ENCODE assay signal across 28 cellular contexts in the genomic region with DNA sequence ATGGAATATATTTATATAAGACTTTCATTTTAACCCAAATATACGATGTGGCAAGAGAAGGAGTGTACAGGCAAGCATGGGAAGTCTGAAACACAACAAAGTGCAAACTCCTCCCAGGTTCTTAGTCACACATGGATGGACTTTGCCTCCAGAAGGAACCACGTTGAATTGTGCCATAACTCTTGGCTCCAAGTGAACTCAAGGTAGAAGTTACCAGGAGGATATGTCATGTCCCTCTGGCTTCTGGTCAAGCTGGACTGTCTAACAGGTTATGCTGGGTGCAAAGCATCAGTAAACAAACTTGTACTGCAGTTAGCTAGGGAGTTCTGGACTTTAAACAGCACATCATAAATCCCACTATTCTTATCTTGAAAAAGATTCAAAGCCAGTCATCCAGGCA.
"Had no signal": no experiment of that assay in that cellular context is flagged by ENCODE, and none has a peak within 500 bp of the region (broad histone marks: within the 10 kb centered on the region; RNA-seq: fewer than 3 reads in every experiment).

No MANE protein-coding gene starts in this region.

- H3K4me1 ChIP-seq: left lung, lower lobe of right lung, pancreas, psoas muscle, right atrium auricular region, right lobe of liver, stomach, testis, thyroid gland, transverse colon, upper lobe of left lung, vagina had no signal

- H3K36me3 Mint-ChIP-seq: immature natural killer cell; naive thymus-derived CD8-positive, alpha-beta T cell; stimulated activated naive B cell treated with anti-CD40 and anti-IgM and Interleukin-4, amounts not matched to agents 10 μg/mL and 1 μg/mL and 100 μg/mL, for 72 hours had no signal

- H3K36me3 ChIP-seq: left lung, lower lobe of right lung, pancreas, right atrium auricular region, right lobe of liver, stomach, thyroid gland, transverse colon, upper lobe of left lung, vagina had no signal

- H3K27ac Mint-ChIP-seq: immature natural killer cell; naive thymus-derived CD8-positive, alpha-beta T cell; nephron; stimulated activated naive B cell treated with anti-CD40 and anti-IgM and Interleukin-4, amounts not matched to agents 10 μg/mL and 1 μg/mL and 100 μg/mL, for 72 hours had no signal

- DNase-seq: hippocampal formation; immature natural killer cell; kidney; left colon; left lung; lower lobe of right lung; mammary epithelial cell; mesenchymal stem cell; naive thymus-derived CD8-positive, alpha-beta T cell; nucleus accumbens; pancreas; posterior cingulate gyrus; psoas muscle; right lobe of liver; stimulated activated CD4-positive, alpha-beta T cell treated with anti-CD3 and anti-CD28 coated beads, Interleukin-2, amount 100 ng/mL, for 24 hours; stimulated activated CD4-positive, alpha-beta T cell treated with anti-CD3 and anti-CD28 coated beads, Interleukin-4, amount 100 ng/mL, for 1 hour; stimulated activated naive B cell treated with anti-CD40 and anti-IgM and Interleukin-4, amounts not matched to agents 10 μg/mL and 1 μg/mL and 100 μg/mL, for 72 hours; stimulated activated naive CD8-positive, alpha-beta T cell treated with anti-CD3 and anti-CD28 coated beads, Interleukin-15, Interleukin-2, amounts not matched to agents 100 U/mL and 50 U/mL, for 24 hours; stomach; testis; thyroid gland; transverse colon; upper lobe of left lung had no signal

- H3K27ac ChIP-seq: left lung, lower lobe of right lung, pancreas, psoas muscle, right atrium auricular region, right lobe of liver, stomach, testis, thyroid gland, transverse colon, upper lobe of left lung, vagina had no signal

- H3K9me3 ChIP-seq: lower lobe of right lung, pancreas, psoas muscle, right atrium auricular region, stomach, testis, thyroid gland, transverse colon, upper lobe of left lung, vagina had no signal

- H3K4me3 Mint-ChIP-seq: immature natural killer cell; naive thymus-derived CD8-positive, alpha-beta T cell; nephron; neural crest cell; stimulated activated naive B cell treated with anti-CD40 and anti-IgM and Interleukin-4, amounts not matched to agents 10 μg/mL and 1 μg/mL and 100 μg/mL, for 72 hours had no signal

- ATAC-seq: left colon; left lung; lower lobe of right lung; naive thymus-derived CD8-positive, alpha-beta T cell; pancreas; psoas muscle; right lobe of liver; stimulated activated naive B cell treated with anti-CD40 and anti-IgM and Interleukin-4, amounts not matched to agents 10 μg/mL and 1 μg/mL and 100 μg/mL, for 72 hours; stimulated activated naive CD8-positive, alpha-beta T cell treated with anti-CD3 and anti-CD28 coated beads, Interleukin-15, Interleukin-2, amounts not matched to agents 100 U/mL and 50 U/mL, for 24 hours had no signal

- H3K4me1 Mint-ChIP-seq: immature natural killer cell; naive thymus-derived CD8-positive, alpha-beta T cell; nephron; neural crest cell; stimulated activated naive B cell treated with anti-CD40 and anti-IgM and Interleukin-4, amounts not matched to agents 10 μg/mL and 1 μg/mL and 100 μg/mL, for 72 hours had no signal

- H3K27me3 ChIP-seq: left lung, pancreas, right atrium auricular region, right lobe of liver, stomach, testis, thyroid gland, transverse colon, upper lobe of left lung, vagina had no signal

- H3K9me3 Mint-ChIP-seq: nephron; stimulated activated naive B cell treated with anti-CD40 and anti-IgM and Interleukin-4, amounts not matched to agents 10 μg/mL and 1 μg/mL and 100 μg/mL, for 72 hours had no signal

- H3K4me3 ChIP-seq: left lung, lower lobe of right lung, pancreas, psoas muscle, right atrium auricular region, right lobe of liver, smooth muscle cell, stomach, testis, thyroid gland, transverse colon, upper lobe of left lung, vagina had no signal

- H3K27me3 Mint-ChIP-seq: stimulated activated naive B cell treated with anti-CD40 and anti-IgM and Interleukin-4, amounts not matched to agents 10 μg/mL and 1 μg/mL and 100 μg/mL, for 72 hours had no signal
